In genomic region chr15:73752817-73753214, GRCh38 we compare ENCODE assay signal across 9 cellular contexts. TPM values are rescaled to one million over a fixed set of nuclear protein-coding genes. Genes with fewer than 3 reads are reported as not detected.
DNase-seq lines count a peak whose midpoint lies in the region; ATAC-seq and TF ChIP-seq lines count a peak whose summit lies in the region.
"Had no signal": no experiment of that assay in that cellular context is flagged by ENCODE, and none has a peak within 500 bp of the region (broad histone marks: within the 10 kb centered on the region; RNA-seq: fewer than 3 reads in every experiment).

No MANE protein-coding gene starts in this region.

- H3K4me3 ChIP-seq in colonic mucosa: peak overlapping the region; percentile 42
- peak overlapping the region; percentile 36 to 43 for H3K4me3 ChIP-seq in left lung
- H3K4me3 ChIP-seq in thymus (ENCODE audit: low read length): peak overlapping the region; percentile 15
- H3K4me3 ChIP-seq in CD4-positive, alpha-beta memory T cell (ENCODE audit: low read length in 2 of 2): no peak overlapping the region

- H3K9ac ChIP-seq in colonic mucosa (ENCODE audit: low read depth in 2 of 2, low read length in 2 of 2): peak overlapping the region in 1 of 2 donors; percentile 66

- H3K27ac Mint-ChIP-seq in CD4-positive, alpha-beta memory T cell: no peak overlapping the region

- POLR2A ChIA-PET in CD4-positive, alpha-beta memory T cell (lab: Charles Lee; ENCODE audit: partially characterized antibody): no interaction called here

- no peak for TF ChIP-seq CTCF in colonic mucosa (IDR thresholded peaks at IDR 0.05)
- no peak for TF ChIP-seq CTCF in left lung (IDR thresholded peaks at IDR 0.05)

- peaks cover 36% of the 10 kb centered on the region for H3K27me3 ChIP-seq in colonic mucosa
- peaks cover 15 to 97% of the 10 kb centered on the region in 2 donors for H3K27me3 ChIP-seq in left lung
- peaks cover 42% of the 10 kb centered on the region for H3K27me3 ChIP-seq in thymus (ENCODE audit: control insufficient read depth, insufficient read depth)
- H3K27me3 ChIP-seq in CD4-positive, alpha-beta memory T cell (ENCODE audit: insufficient read depth, low read length): peaks cover 7% of the 10 kb centered on the region

- H3K4me3 Mint-ChIP-seq in CD4-positive, alpha-beta memory T cell: no peak overlapping the region

- DNase-seq in DMS53 (lab: John Stamatoyannopoulos, UW): peak; percentile 38
- DNase-seq in DMS53 treated with DMSO at 0.1 percent for 48 hours (lab: John Stamatoyannopoulos, UW; ENCODE audit: unreplicated experiment): no peak
- DNase-seq in colonic mucosa: no peak
- no peak for DNase-seq in left lung
- DNase-seq in AML-193 (lab: John Stamatoyannopoulos, UW): no peak
- no peak for DNase-seq in CD4-positive, alpha-beta memory T cell

- intact Hi-C loops in colonic mucosa (cut with DNase I): no loop called here
- intact Hi-C loops in left lung (cut with DNase I): no loop called here
- intact Hi-C loops in CD4-positive, alpha-beta memory T cell (cut with micrococcal nuclease): no loop called here

- peaks cover 59 to 60% of the 10 kb centered on the region in 2 donors for H3K27me3 Mint-ChIP-seq in CD4-positive, alpha-beta memory T cell

- CTCF ChIA-PET in CD4-positive, alpha-beta memory T cell (lab: Charles Lee; ENCODE audit: partially characterized antibody): no interaction called here

- H3K27ac ChIP-seq in colonic mucosa (no peak overlapping the region), left lung (no peak overlapping the region), thymus (ENCODE audit: low read depth) (no peak overlapping the region)
- no peak overlapping the region for H3K27ac ChIP-seq in CD4-positive, alpha-beta memory T cell (ENCODE audit: low read depth, low read length)

- no peaks in the 10 kb centered on the region for H3K9me3 Mint-ChIP-seq in CD4-positive, alpha-beta memory T cell

- H3K9me3 ChIP-seq in colonic mucosa: no peaks in the 10 kb centered on the region
- H3K9me3 ChIP-seq in left lung: no peaks in the 10 kb centered on the region
- H3K9me3 ChIP-seq in thymus (ENCODE audit: control insufficient read depth): no peaks in the 10 kb centered on the region
- H3K9me3 ChIP-seq in CD4-positive, alpha-beta memory T cell (ENCODE audit: control insufficient read depth in 1 of 2, low read length in 2 of 2): no peaks in the 10 kb centered on the region

- H3K4me1 Mint-ChIP-seq in CD4-positive, alpha-beta memory T cell: peaks cover 0 to 2% (median 0%) of the 10 kb centered on the region in 4 donors

- peak; percentile 58 for ATAC-seq in left lung
- no peak for ATAC-seq in HG02678 (IDR thresholded peaks at IDR 0.05; ENCODE audit: unreplicated experiment)

- 2% methylated on average over 53 of the region's 58 CpGs for WGBS in thymus

- H3K36me3 ChIP-seq in colonic mucosa (no peaks in the 10 kb centered on the region), left lung (no peaks in the 10 kb centered on the region), thymus (ENCODE audit: control insufficient read depth, insufficient read depth) (no peaks in the 10 kb centered on the region)
- no peaks in the 10 kb centered on the region for H3K36me3 ChIP-seq in CD4-positive, alpha-beta memory T cell (ENCODE audit: insufficient read depth, low read length)

- H3K36me3 Mint-ChIP-seq in CD4-positive, alpha-beta memory T cell: no peaks in the 10 kb centered on the region

- H3K4me1 ChIP-seq in colonic mucosa (no peaks in the 10 kb centered on the region), left lung (peaks cover 0 to 13% of the 10 kb centered on the region in 2 donors), thymus (ENCODE audit: control insufficient read depth, insufficient read depth, low read length) (no peaks in the 10 kb centered on the region)
- H3K4me1 ChIP-seq in CD4-positive, alpha-beta memory T cell (ENCODE audit: insufficient read depth, low read length): no peaks in the 10 kb centered on the region

RNA-seq across cellular contexts. Expression of gene INSYN1, which starts 0.3 kb away (rescaled TPM):
- total RNA-seq in colonic mucosa: under 1 TPM; 0.32 to 0.58 TPM
- total RNA-seq in left lung: 10 to 100 TPM in 1 of 2 donors, 1 to 10 TPM in 1; 2.8 to 10.4 TPM
- polyA plus RNA-seq in thymus: 1.1 TPM
- not detected for total RNA-seq in CD4-positive, alpha-beta memory T cell
- not detected for polyA plus RNA-seq in CD4-positive, alpha-beta memory T cell
- total RNA-seq: T-helper 2 cell treated with Interferon-gamma antibody and Interleukin-4, amounts not matched to agents 100 ng/mL and 5 ng/mL, for 36 hours had no signal

Comparison
In these comparisons a context has a peak if more than half of its experiments do, and no peak if none do; other contexts are left out.
1. H3K4me3 ChIP-seq: peak in colonic mucosa (single experiment), left lung (2 of 2) and thymus (single experiment); none in CD4-positive, alpha-beta memory T cell (0 of 2).